In genomic region chr19:49534632-49535385, GRCh38 we compare ENCODE assay signal across 1 cellular context.
TF ChIP-seq lines count a peak whose summit lies in the region.

No MANE protein-coding gene starts in this region.

TF ChIP-seq in WTC11, 78 proteins besides CTCF, POLR2A, EP300 and RAD21:
- TF ChIP-seq ELF4 (CRISPR knock-in tag; IDR thresholded peaks at IDR 0.05; ENCODE audit: low read depth): no peak
- no peak for TF ChIP-seq ZNF423 (CRISPR knock-in tag; IDR thresholded peaks at IDR 0.05)
- no peak for TF ChIP-seq ZNF281 (CRISPR knock-in tag; IDR thresholded peaks at IDR 0.05)
- no peak for TF ChIP-seq NR2C2 (CRISPR knock-in tag; IDR thresholded peaks at IDR 0.05)
- no peak for TF ChIP-seq FOXP1 (CRISPR knock-in tag; IDR thresholded peaks at IDR 0.05; ENCODE audit: borderline replicate concordance)
- no peak for TF ChIP-seq CBFB (CRISPR knock-in tag; IDR thresholded peaks at IDR 0.05; ENCODE audit: low read depth)
